Comparison of ENCODE assay signal across 26 cellular contexts in genomic region chr11:22082788-22083187, GRCh38.
"Had no signal": no experiment of that assay in that cellular context is flagged by ENCODE, and none has a peak within 500 bp of the region (broad histone marks: within the 10 kb centered on the region; RNA-seq: fewer than 3 reads in every experiment).

No MANE protein-coding gene starts in this region.

- DNase-seq: activated CD4-positive, alpha-beta memory T cell treated with anti-CD3 and anti-CD28 coated beads for 36 hours; activated CD4-positive, alpha-beta T cell treated with anti-CD3 and anti-CD28 coated beads for 36 hours; activated CD4-positive, alpha-beta T cell treated with anti-CD3 and anti-CD28 coated beads, Interleukin-2, amount 10 ng/mL, durations not matched to agents 24 days and 14 days; activated CD4-positive, CD25-positive, alpha-beta regulatory T cell; activated CD4-positive, CD25-positive, alpha-beta regulatory T cell treated with anti-CD3 and anti-CD28 coated beads, Interleukin-2, amount 50 U/mL, for 72 hours; activated CD8-positive, alpha-beta memory T cell treated with anti-CD3 and anti-CD28 coated beads, Interleukin-2, amount 10 ng/mL, durations not matched to agents 7 days and 5 days; activated CD8-positive, alpha-beta memory T cell treated with anti-CD3 and anti-CD28 coated beads, Interleukin-2, amount 50 U/mL, for 4 hours; activated CD8-positive, alpha-beta T cell treated with anti-CD3 and anti-CD28 coated beads, Interleukin-2, amount 10 ng/mL, durations not matched to agents 7 days and 5 days; activated effector memory CD4-positive, alpha-beta T cell treated with anti-CD3 and anti-CD28 coated beads, Interleukin-2, amount 50 U/mL, for 16 hours; activated naive CD4-positive, alpha-beta T cell treated with anti-CD3 and anti-CD28 coated beads for 36 hours; activated naive CD8-positive, alpha-beta T cell treated with anti-CD3 and anti-CD28 coated beads for 36 hours; activated naive CD8-positive, alpha-beta T cell treated with anti-CD3 and anti-CD28 coated beads, Interleukin-2, amount 50 U/mL, for 24 hours; activated T-cell treated with anti-CD3 and anti-CD28 coated beads, Interleukin-2, amount 50 U/mL, for 1 hour; activated T-cell treated with anti-CD3 and anti-CD28 coated beads, Interleukin-2, amount 50 U/mL, for 48 hours; adrenal gland; amygdala; aorta; central memory CD4-positive, alpha-beta T cell; cerebellar nuclear complex; colonic mucosa; effector CD8-positive, alpha-beta T cell; foreskin fibroblast; T-helper 2 cell had no signal

- H3K36me3 ChIP-seq: adrenal gland, breast epithelium, cardiac muscle cell, colonic mucosa had no signal

- ATAC-seq: activated CD4-positive, alpha-beta T cell treated with anti-CD3 and anti-CD28 coated beads for 36 hours; activated CD8-positive, alpha-beta memory T cell treated with anti-CD3 and anti-CD28 coated beads, Interleukin-2, amount 10 ng/mL, durations not matched to agents 7 days and 5 days; activated CD8-positive, alpha-beta T cell treated with anti-CD3 and anti-CD28 coated beads, Interleukin-2, amount 10 ng/mL, durations not matched to agents 7 days and 5 days; activated naive CD8-positive, alpha-beta T cell treated with anti-CD3 and anti-CD28 coated beads, Interleukin-2, amount 50 U/mL, for 24 hours; esophagus mucosa had no signal

- H3K4me1 ChIP-seq: adrenal gland, breast epithelium, colonic mucosa had no signal

- H3K4me3 ChIP-seq: adrenal gland, breast epithelium, cardiac muscle cell, colonic mucosa had no signal

- H3K27me3 ChIP-seq: adrenal gland, breast epithelium, cardiac muscle cell, colonic mucosa had no signal

- H3K9me3 ChIP-seq: adrenal gland, breast epithelium, colonic mucosa had no signal

- H3K27ac ChIP-seq: adrenal gland, breast epithelium, cardiac muscle cell, colonic mucosa had no signal
